Comparison of ENCODE assay signal across 14 cellular contexts in genomic region chr20:47281376-47281775, GRCh38.
DNase-seq lines count a peak whose midpoint lies in the region; ATAC-seq and TF ChIP-seq lines count a peak whose summit lies in the region.
"Had no signal": no experiment of that assay in that cellular context is flagged by ENCODE, and none has a peak within 500 bp of the region (broad histone marks: within the 10 kb centered on the region; RNA-seq: fewer than 3 reads in every experiment).

No MANE protein-coding gene starts in this region.

- H3K36me3 ChIP-seq in Caco-2 (ENCODE audit: control insufficient read depth, insufficient read depth, low read length) (peaks cover 12% of the 10 kb centered on the region), stomach (peaks cover 51 to 99% (median 92%) of the 10 kb centered on the region in 4 donors)

- H3K9me3 Mint-ChIP-seq in Caco-2 (ENCODE audit: unreplicated experiment) (no peaks in the 10 kb centered on the region), natural killer cell (no peaks in the 10 kb centered on the region)

- BruUV-seq in Caco-2 (replicated peaks; lab: Mats Ljungman, UMichigan): no TSS peak

- no peak for TF ChIP-seq EP300 in stomach (IDR thresholded peaks at IDR 0.05)

- H3K27me3 ChIP-seq in Caco-2 (replicated peaks; ENCODE audit: control insufficient read depth, insufficient read depth, low read length) (no peaks in the 10 kb centered on the region), stomach (no peaks in the 10 kb centered on the region)
- H3K27me3 ChIP-seq: BLaER1 treated with 17β-estradiol and CSF1 and Interleukin-3, amounts not matched to agents 10 nM and 100 nM; pancreas had no signal

- no peak for TF ChIP-seq CTCF in Caco-2 (IDR thresholded peaks at IDR 0.05; ENCODE audit: insufficient read depth in 1 of 2, low read depth in 1 of 2, low read length in 1 of 2, severe bottlenecking in 1 of 2, unreplicated experiment in 1 of 2)
- no peak for TF ChIP-seq CTCF in natural killer cell (IDR thresholded peaks at IDR 0.05)
- no peak for TF ChIP-seq CTCF in stomach (IDR thresholded peaks at IDR 0.05)

- peaks cover 21% of the 10 kb centered on the region for H3K4me1 ChIP-seq in Caco-2
- peaks cover 6 to 29% (median 17%) of the 10 kb centered on the region in 4 donors for H3K4me1 ChIP-seq in stomach

- peak overlapping the region; percentile 13 for H3K27ac Mint-ChIP-seq in Caco-2 (ENCODE audit: unreplicated experiment)
- H3K27ac Mint-ChIP-seq in T-helper 17 cell: peak overlapping the region; percentile 47
- peak overlapping the region; percentile 13 to 51 for H3K27ac Mint-ChIP-seq in natural killer cell

- intact Hi-C loops in Caco-2 (cut with micrococcal nuclease; ENCODE audit: unreplicated experiment): no loop called here
- intact Hi-C loops in natural killer cell (cut with micrococcal nuclease): no loop called here
- intact Hi-C loops in stomach (cut with DNase I; ENCODE audit: low total_unique reads): no loop called here

- no peak for TF ChIP-seq POLR2A in stomach (IDR thresholded peaks at IDR 0.05)

- H3K4me1 Mint-ChIP-seq in Caco-2 (ENCODE audit: low read depth, unreplicated experiment) (peaks cover 38% of the 10 kb centered on the region), T-helper 17 cell (peaks cover 4% of the 10 kb centered on the region), natural killer cell (peaks cover 9 to 26% of the 10 kb centered on the region in 2 donors)

- peak overlapping the region in 1 of 5 donors; percentile 5 for H3K27ac ChIP-seq in stomach
- H3K27ac ChIP-seq: pancreas had no signal

- no peaks in the 10 kb centered on the region for H3K9me3 ChIP-seq in Caco-2
- H3K9me3 ChIP-seq in T-helper 17 cell (ENCODE audit: control insufficient read depth, low read length, poor library complexity, severe bottlenecking): no peaks in the 10 kb centered on the region
- H3K9me3 ChIP-seq in stomach: no peaks in the 10 kb centered on the region
- H3K9me3 ChIP-seq: BLaER1 treated with 17β-estradiol and CSF1 and Interleukin-3, amounts not matched to agents 10 nM and 100 nM; pancreas had no signal

- H3K4me3 ChIP-seq in Caco-2 (ENCODE audit: low read depth, low read length): no peak overlapping the region
- no peak overlapping the region for H3K4me3 ChIP-seq in stomach
- H3K4me3 ChIP-seq: BLaER1 treated with 17β-estradiol and CSF1 and Interleukin-3, amounts not matched to agents 10 nM and 100 nM; pancreas had no signal

- CTCF ChIA-PET in Caco-2 (lab: Charles Lee): interaction anchor here (0.6 kb wide), 1 partner anchor 102 kb away, joined by 3 read pairs; no protein-coding TSS in a partner anchor

- no peak for DNase-seq in Caco-2
- DNase-seq in NCI-H1105 (lab: John Stamatoyannopoulos, UW): peak; percentile 64
- no peak for DNase-seq in T-helper 17 cell
- no peak for DNase-seq in natural killer cell
- no peak for DNase-seq in ecto neural progenitor cell (ENCODE audit: low spot score)
- no peak for DNase-seq in stomach
- no peak for DNase-seq in SW 1271 (lab: John Stamatoyannopoulos, UW)
- DNase-seq: activated CD4-positive, alpha-beta T cell treated with anti-CD3 and anti-CD28 coated beads for 4 hours; activated T-cell treated with anti-CD3 and anti-CD28 coated beads, Interleukin-2, amount 50 U/mL, for 1 hour; glutamatergic neuron; pancreas; small intestine had no signal

- H3K27me3 Mint-ChIP-seq in Caco-2 (ENCODE audit: insufficient read depth, unreplicated experiment) (no peaks in the 10 kb centered on the region), T-helper 17 cell (no peaks in the 10 kb centered on the region), natural killer cell (ENCODE audit: low read depth in 2 of 2) (no peaks in the 10 kb centered on the region)

- WGBS in stomach, 5 donors: 67 to 79% (median 70%) methylated on average over 4 of the region's 4 CpGs

- H3K36me3 Mint-ChIP-seq in Caco-2 (ENCODE audit: insufficient read depth, unreplicated experiment) (peaks cover 95% of the 10 kb centered on the region), T-helper 17 cell (ENCODE audit: low read depth) (peaks cover 13% of the 10 kb centered on the region), natural killer cell (peaks cover 18% of the 10 kb centered on the region)

- no peak for ATAC-seq in T-helper 17 cell
- ATAC-seq in natural killer cell: no peak
- ATAC-seq: Right ventricle myocardium inferior had no signal

- H3K4me3 Mint-ChIP-seq in Caco-2 (ENCODE audit: unreplicated experiment): no peak overlapping the region
- H3K4me3 Mint-ChIP-seq in T-helper 17 cell: no peak overlapping the region
- H3K4me3 Mint-ChIP-seq in natural killer cell: no peak overlapping the region

- POLR2A ChIA-PET in Caco-2 (lab: Charles Lee): no interaction called here
